ENCODE assay signal across 2 cellular contexts in the genomic region with DNA sequence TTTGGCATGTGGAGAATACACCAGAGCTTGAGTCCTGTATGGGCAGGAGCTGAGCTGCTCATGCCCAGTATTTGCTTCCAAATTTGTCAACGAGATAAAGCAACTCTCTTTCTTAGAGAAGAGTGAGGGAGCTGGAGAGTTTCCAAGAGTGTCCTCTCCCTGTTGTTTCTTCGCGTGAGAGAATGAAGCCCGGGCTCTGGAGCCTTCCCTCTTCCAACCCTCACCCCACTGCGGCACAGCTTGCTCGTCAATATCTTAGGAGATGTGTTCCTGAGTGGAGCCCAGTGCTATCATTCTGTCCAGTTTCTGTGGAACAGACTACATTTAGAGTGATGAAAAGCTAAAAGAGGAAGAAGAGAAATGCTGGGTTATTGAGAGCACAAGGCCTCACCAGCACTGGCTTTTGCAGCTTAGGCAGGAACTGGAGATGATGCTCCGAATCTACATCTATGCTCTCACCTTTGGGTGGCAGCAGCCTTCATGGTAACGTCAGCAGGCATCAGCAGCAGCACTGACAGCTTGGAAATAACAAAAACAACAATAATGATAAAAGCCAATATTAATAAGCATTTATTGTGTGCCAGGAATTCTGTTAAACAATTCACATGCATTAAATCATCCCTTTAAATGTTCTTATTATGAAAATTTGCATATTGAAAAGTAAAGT.
TF ChIP-seq lines count a peak whose summit lies in the region.

No MANE protein-coding gene starts in this region.

TF ChIP-seq in SK-N-SH, 30 proteins besides CTCF, POLR2A, EP300 and RAD21 (continued from another document):
- no peak for TF ChIP-seq SMC3 (IDR thresholded peaks at IDR 0.05; ENCODE audit: low read depth, low read length)
- TF ChIP-seq TCF12 (IDR thresholded peaks at IDR 0.05), result no peak
- TF ChIP-seq, protein P1, sequence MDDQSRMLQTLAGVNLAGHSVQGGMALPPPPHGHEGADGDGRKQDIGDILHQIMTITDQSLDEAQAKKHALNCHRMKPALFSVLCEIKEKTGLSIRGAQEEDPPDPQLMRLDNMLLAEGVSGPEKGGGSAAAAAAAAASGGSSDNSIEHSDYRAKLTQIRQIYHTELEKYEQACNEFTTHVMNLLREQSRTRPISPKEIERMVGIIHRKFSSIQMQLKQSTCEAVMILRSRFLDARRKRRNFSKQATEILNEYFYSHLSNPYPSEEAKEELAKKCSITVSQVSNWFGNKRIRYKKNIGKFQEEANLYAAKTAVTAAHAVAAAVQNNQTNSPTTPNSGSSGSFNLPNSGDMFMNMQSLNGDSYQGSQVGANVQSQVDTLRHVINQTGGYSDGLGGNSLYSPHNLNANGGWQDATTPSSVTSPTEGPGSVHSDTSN (IDR thresholded peaks at IDR 0.05), result no peak
- TF ChIP-seq GABPA (IDR thresholded peaks at IDR 0.05; ENCODE audit: low read depth), result no peak
- TF ChIP-seq MXI1 (IDR thresholded peaks at IDR 0.05; ENCODE audit: low read depth, low read length), result no peak

TF ChIP-seq in SK-N-SH treated with all-trans-retinoic acid at 6 μM for 48 hours, 23 proteins besides CTCF, POLR2A, EP300 and RAD21 (continued from another document):
- TF ChIP-seq, protein P2, sequence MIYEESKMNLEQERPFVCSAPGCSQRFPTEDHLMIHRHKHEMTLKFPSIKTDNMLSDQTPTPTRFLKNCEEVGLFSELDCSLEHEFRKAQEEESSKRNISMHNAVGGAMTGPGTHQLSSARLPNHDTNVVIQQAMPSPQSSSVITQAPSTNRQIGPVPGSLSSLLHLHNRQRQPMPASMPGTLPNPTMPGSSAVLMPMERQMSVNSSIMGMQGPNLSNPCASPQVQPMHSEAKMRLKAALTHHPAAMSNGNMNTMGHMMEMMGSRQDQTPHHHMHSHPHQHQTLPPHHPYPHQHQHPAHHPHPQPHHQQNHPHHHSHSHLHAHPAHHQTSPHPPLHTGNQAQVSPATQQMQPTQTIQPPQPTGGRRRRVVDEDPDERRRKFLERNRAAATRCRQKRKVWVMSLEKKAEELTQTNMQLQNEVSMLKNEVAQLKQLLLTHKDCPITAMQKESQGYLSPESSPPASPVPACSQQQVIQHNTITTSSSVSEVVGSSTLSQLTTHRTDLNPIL (CRISPR knock-in tag; IDR thresholded peaks at IDR 0.05; ENCODE audit: low read depth), result no peak
- TF ChIP-seq ZNF70 (CRISPR knock-in tag; IDR thresholded peaks at IDR 0.05) (no peak), PPARA (CRISPR knock-in tag; IDR thresholded peaks at IDR 0.05; ENCODE audit: borderline replicate concordance) (no peak), ESRRG (CRISPR knock-in tag; IDR thresholded peaks at IDR 0.05) (no peak), RARB (CRISPR knock-in tag; IDR thresholded peaks at IDR 0.05) (no peak), SNAI2 (CRISPR knock-in tag; IDR thresholded peaks at IDR 0.05) (no peak), TCF4 (CRISPR knock-in tag; IDR thresholded peaks at IDR 0.05; ENCODE audit: borderline replicate concordance) (no peak), BACH2 (CRISPR knock-in tag; IDR thresholded peaks at IDR 0.05; ENCODE audit: borderline replicate concordance) (no peak)
- TF ChIP-seq, protein P3, sequence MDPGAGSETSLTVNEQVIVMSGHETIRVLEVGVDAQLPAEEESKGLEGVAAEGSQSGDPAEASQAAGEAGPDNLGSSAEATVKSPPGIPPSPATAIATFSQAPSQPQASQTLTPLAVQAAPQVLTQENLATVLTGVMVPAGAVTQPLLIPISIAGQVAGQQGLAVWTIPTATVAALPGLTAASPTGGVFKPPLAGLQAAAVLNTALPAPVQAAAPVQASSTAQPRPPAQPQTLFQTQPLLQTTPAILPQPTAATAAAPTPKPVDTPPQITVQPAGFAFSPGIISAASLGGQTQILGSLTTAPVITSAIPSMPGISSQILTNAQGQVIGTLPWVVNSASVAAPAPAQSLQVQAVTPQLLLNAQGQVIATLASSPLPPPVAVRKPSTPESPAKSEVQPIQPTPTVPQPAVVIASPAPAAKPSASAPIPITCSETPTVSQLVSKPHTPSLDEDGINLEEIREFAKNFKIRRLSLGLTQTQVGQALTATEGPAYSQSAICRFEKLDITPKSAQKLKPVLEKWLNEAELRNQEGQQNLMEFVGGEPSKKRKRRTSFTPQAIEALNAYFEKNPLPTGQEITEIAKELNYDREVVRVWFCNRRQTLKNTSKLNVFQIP (CRISPR knock-in tag; IDR thresholded peaks at IDR 0.05; ENCODE audit: borderline replicate concordance, low read depth), result no peak
- TF ChIP-seq, protein P4, sequence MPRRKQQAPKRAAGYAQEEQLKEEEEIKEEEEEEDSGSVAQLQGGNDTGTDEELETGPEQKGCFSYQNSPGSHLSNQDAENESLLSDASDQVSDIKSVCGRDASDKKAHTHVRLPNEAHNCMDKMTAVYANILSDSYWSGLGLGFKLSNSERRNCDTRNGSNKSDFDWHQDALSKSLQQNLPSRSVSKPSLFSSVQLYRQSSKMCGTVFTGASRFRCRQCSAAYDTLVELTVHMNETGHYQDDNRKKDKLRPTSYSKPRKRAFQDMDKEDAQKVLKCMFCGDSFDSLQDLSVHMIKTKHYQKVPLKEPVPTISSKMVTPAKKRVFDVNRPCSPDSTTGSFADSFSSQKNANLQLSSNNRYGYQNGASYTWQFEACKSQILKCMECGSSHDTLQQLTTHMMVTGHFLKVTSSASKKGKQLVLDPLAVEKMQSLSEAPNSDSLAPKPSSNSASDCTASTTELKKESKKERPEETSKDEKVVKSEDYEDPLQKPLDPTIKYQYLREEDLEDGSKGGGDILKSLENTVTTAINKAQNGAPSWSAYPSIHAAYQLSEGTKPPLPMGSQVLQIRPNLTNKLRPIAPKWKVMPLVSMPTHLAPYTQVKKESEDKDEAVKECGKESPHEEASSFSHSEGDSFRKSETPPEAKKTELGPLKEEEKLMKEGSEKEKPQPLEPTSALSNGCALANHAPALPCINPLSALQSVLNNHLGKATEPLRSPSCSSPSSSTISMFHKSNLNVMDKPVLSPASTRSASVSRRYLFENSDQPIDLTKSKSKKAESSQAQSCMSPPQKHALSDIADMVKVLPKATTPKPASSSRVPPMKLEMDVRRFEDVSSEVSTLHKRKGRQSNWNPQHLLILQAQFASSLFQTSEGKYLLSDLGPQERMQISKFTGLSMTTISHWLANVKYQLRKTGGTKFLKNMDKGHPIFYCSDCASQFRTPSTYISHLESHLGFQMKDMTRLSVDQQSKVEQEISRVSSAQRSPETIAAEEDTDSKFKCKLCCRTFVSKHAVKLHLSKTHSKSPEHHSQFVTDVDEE (CRISPR knock-in tag; IDR thresholded peaks at IDR 0.05), result no peak
